ENCODE assay signal across 24 cellular contexts in genomic region chr10:120646159-120646558, GRCh38.
DNase-seq lines count a peak whose midpoint lies in the region; ATAC-seq and TF ChIP-seq lines count a peak whose summit lies in the region.
"Had no signal": no experiment of that assay in that cellular context is flagged by ENCODE, and none has a peak within 500 bp of the region (broad histone marks: within the 10 kb centered on the region; RNA-seq: fewer than 3 reads in every experiment).

No MANE protein-coding gene starts in this region.

- H2AFZ ChIP-seq in Loucy (ENCODE audit: low read length): no peak overlapping the region

- H3K9me3 ChIP-seq in Loucy (ENCODE audit: insufficient read depth, low read depth, low read length): no peaks in the 10 kb centered on the region
- no peaks in the 10 kb centered on the region for H3K9me3 ChIP-seq in colonic mucosa
- no peaks in the 10 kb centered on the region for H3K9me3 ChIP-seq in right atrium auricular region
- H3K9me3 ChIP-seq: BE2C, BLaER1 had no signal

- H3K4me1 Mint-ChIP-seq in immature natural killer cell: peaks cover 36 to 46% of the 10 kb centered on the region in 2 donors
- peaks cover 26% of the 10 kb centered on the region in 2 donors for H3K4me1 Mint-ChIP-seq in natural killer cell treated with Interleukin-12 subunit alpha and Interleukin-12 subunit beta and Interleukin-15 and Interleukin-18, amount 100 ng/mL, for 72 hours (ENCODE audit: low read depth in 2 of 2)
- H3K4me1 Mint-ChIP-seq: CD4-positive, alpha-beta memory T cell; CD4-positive, CD25-positive, alpha-beta regulatory T cell had no signal

- H3K4me2 ChIP-seq in Loucy (ENCODE audit: low read depth, low read length, poor library complexity, severe bottlenecking): peak overlapping the region; percentile 57
- H3K4me2 ChIP-seq: BLaER1 had no signal

- ATAC-seq in natural killer cell treated with Interleukin-12 subunit alpha and Interleukin-12 subunit beta and Interleukin-15 and Interleukin-18, amount 100 ng/mL, for 72 hours: peak in 1 of 2 donors; percentile 53
- ATAC-seq in GM19455 (IDR thresholded peaks at IDR 0.05; ENCODE audit: unreplicated experiment): no peak
- ATAC-seq: GM12878 had no signal

- peaks cover 4% of the 10 kb centered on the region; the same call in 1 of the 2 replicates for H3F3A ChIP-seq in Loucy (ENCODE audit: low read depth)

- no peaks in the 10 kb centered on the region for H3K36me3 Mint-ChIP-seq in immature natural killer cell
- H3K36me3 Mint-ChIP-seq in natural killer cell treated with Interleukin-12 subunit alpha and Interleukin-12 subunit beta and Interleukin-15 and Interleukin-18, amount 100 ng/mL, for 72 hours: no peaks in the 10 kb centered on the region
- H3K36me3 Mint-ChIP-seq: CD14-positive monocyte; CD4-positive, alpha-beta memory T cell; CD4-positive, CD25-positive, alpha-beta regulatory T cell; CD8-positive, alpha-beta memory T cell had no signal

- H3K27me3 Mint-ChIP-seq in immature natural killer cell (ENCODE audit: low read depth in 3 of 3): peaks cover 0 to 9% (median 0%) of the 10 kb centered on the region in 3 donors
- H3K27me3 Mint-ChIP-seq in natural killer cell treated with Interleukin-12 subunit alpha and Interleukin-12 subunit beta and Interleukin-15 and Interleukin-18, amount 100 ng/mL, for 72 hours: no peaks in the 10 kb centered on the region
- H3K27me3 Mint-ChIP-seq: CD4-positive, CD25-positive, alpha-beta regulatory T cell; CD8-positive, alpha-beta memory T cell had no signal

- H3K9me2 ChIP-seq in Loucy (replicated peaks; ENCODE audit: low read depth, low read length): no peaks in the 10 kb centered on the region

- peak overlapping the region; percentile 7 to 78 (median 50) for H3K27ac Mint-ChIP-seq in immature natural killer cell
- no peak overlapping the region for H3K27ac Mint-ChIP-seq in natural killer cell treated with Interleukin-12 subunit alpha and Interleukin-12 subunit beta and Interleukin-15 and Interleukin-18, amount 100 ng/mL, for 72 hours
- H3K27ac Mint-ChIP-seq: CD14-positive monocyte; CD4-positive, alpha-beta memory T cell; CD4-positive, CD25-positive, alpha-beta regulatory T cell; CD8-positive, alpha-beta memory T cell had no signal

- TF ChIP-seq CTCF in Loucy (conservative IDR thresholded peaks at IDR 0.05; ENCODE audit: low read length): no peak
- no peak for TF ChIP-seq CTCF in colonic mucosa (IDR thresholded peaks at IDR 0.05)
- TF ChIP-seq CTCF in right atrium auricular region (IDR thresholded peaks at IDR 0.05): no peak

- no peaks in the 10 kb centered on the region for H4K20me1 ChIP-seq in Loucy (ENCODE audit: insufficient read depth, low read length, poor library complexity, severe bottlenecking)
- H4K20me1 ChIP-seq: BLaER1 had no signal

- intact Hi-C loops in colonic mucosa (cut with DNase I): no loop called here

- H3K79me2 ChIP-seq in Loucy (ENCODE audit: insufficient read depth, low read length): no peaks in the 10 kb centered on the region

- peak overlapping the region; percentile 4 for H3K9ac ChIP-seq in Loucy (ENCODE audit: low read depth, low read length, poor library complexity, severe bottlenecking)
- H3K9ac ChIP-seq in colonic mucosa (ENCODE audit: low read depth in 2 of 2, low read length in 2 of 2): no peak overlapping the region
- H3K9ac ChIP-seq: BLaER1 had no signal

- H3K4me3 Mint-ChIP-seq in immature natural killer cell: peak overlapping the region; percentile 53 to 77 (median 73)
- H3K4me3 Mint-ChIP-seq in natural killer cell treated with Interleukin-12 subunit alpha and Interleukin-12 subunit beta and Interleukin-15 and Interleukin-18, amount 100 ng/mL, for 72 hours: peak overlapping the region; percentile 32
- H3K4me3 Mint-ChIP-seq: CD14-positive monocyte; CD4-positive, alpha-beta memory T cell; CD4-positive, CD25-positive, alpha-beta regulatory T cell; CD8-positive, alpha-beta memory T cell had no signal

- peak overlapping the region; percentile 15 for H3K4me3 ChIP-seq in Loucy (ENCODE audit: low read length, poor library complexity, severe bottlenecking)
- H3K4me3 ChIP-seq in colonic mucosa: no peak overlapping the region
- no peak overlapping the region for H3K4me3 ChIP-seq in right atrium auricular region
- H3K4me3 ChIP-seq: BLaER1, GM12878 had no signal

- DNase-seq in immature natural killer cell: no peak
- DNase-seq in natural killer cell treated with Interleukin-12 subunit alpha and Interleukin-12 subunit beta and Interleukin-15 and Interleukin-18, amount 100 ng/mL, for 72 hours (ENCODE audit: low spot score): no peak
- no peak for DNase-seq in colonic mucosa
- no peak for DNase-seq in right atrium auricular region (ENCODE audit: low spot score)
- no peak for DNase-seq in NCI-H1105 (lab: John Stamatoyannopoulos, UW)
- DNase-seq: 8988T; ACHN; C1 segment of cervical spinal cord; CD4-positive, alpha-beta memory T cell; CD4-positive, CD25-positive, alpha-beta regulatory T cell; CD8-positive, alpha-beta memory T cell; COR-L47; DMS 273 treated with DMSO at 0.1 percent for 48 hours; DMS153; DMS79; DND-41; EL; GDM1 had no signal

- H3K36me3 ChIP-seq in Loucy (ENCODE audit: insufficient read depth, low read length) (no peaks in the 10 kb centered on the region), colonic mucosa (no peaks in the 10 kb centered on the region), right atrium auricular region (no peaks in the 10 kb centered on the region)
- H3K36me3 ChIP-seq: BE2C, BLaER1 had no signal

- H3K9me3 Mint-ChIP-seq in immature natural killer cell: peaks cover 0 to 1% (median 0%) of the 10 kb centered on the region in 6 donors
- no peaks in the 10 kb centered on the region for H3K9me3 Mint-ChIP-seq in natural killer cell treated with Interleukin-12 subunit alpha and Interleukin-12 subunit beta and Interleukin-15 and Interleukin-18, amount 100 ng/mL, for 72 hours
- H3K9me3 Mint-ChIP-seq: CD14-positive monocyte; CD4-positive, alpha-beta memory T cell; CD8-positive, alpha-beta memory T cell had no signal

- peaks cover 74% of the 10 kb centered on the region for H3K4me1 ChIP-seq in Loucy (ENCODE audit: insufficient read depth, low read length, poor library complexity, severe bottlenecking)
- H3K4me1 ChIP-seq in colonic mucosa: no peaks in the 10 kb centered on the region
- H3K4me1 ChIP-seq in right atrium auricular region: no peaks in the 10 kb centered on the region
- H3K4me1 ChIP-seq: BLaER1 had no signal

- no peaks in the 10 kb centered on the region for H3K27me3 ChIP-seq in Loucy (ENCODE audit: insufficient read depth, low read length, poor library complexity, severe bottlenecking)
- H3K27me3 ChIP-seq in colonic mucosa: no peaks in the 10 kb centered on the region
- H3K27me3 ChIP-seq in right atrium auricular region: no peaks in the 10 kb centered on the region
- H3K27me3 ChIP-seq: BE2C, BLaER1 had no signal

- H3K27ac ChIP-seq in colonic mucosa: no peak overlapping the region
- no peak overlapping the region for H3K27ac ChIP-seq in right atrium auricular region
- H3K27ac ChIP-seq: BLaER1 had no signal

Comparison
In these comparisons a context has a peak if more than half of its experiments do, and no peak if none do; other contexts are left out.
1. H3K27ac Mint-ChIP-seq: peak in immature natural killer cell (6 of 6); none in natural killer cell treated with Interleukin-12 subunit alpha and Interleukin-12 subunit beta and Interleukin-15 and Interleukin-18, amount 100 ng/mL, for 72 hours (0 of 2).